1 cellular context compared by ENCODE assay signal in the genomic region with DNA sequence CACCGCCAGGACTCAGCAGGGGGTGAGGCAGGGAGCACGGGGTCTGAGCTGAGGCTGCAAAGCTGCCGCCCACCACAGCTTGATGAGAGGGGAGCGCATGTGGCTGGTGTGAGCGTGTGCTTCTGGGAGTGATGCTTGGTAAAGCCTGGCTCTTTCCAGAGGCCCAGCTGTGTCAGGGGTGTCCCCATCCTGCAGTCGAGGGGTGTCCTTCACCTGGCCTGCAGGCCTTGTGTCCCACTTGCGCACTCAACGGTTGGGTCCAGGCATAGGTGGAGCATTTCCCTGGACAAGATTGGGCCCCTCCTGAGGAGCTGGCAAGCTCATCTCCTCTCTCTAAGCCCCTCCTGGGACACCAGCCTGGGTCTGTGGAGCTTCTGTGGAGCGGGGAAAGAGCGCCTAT.
TF ChIP-seq lines count a peak whose summit lies in the region.

No MANE protein-coding gene starts in this region.

TF ChIP-seq in H1, 55 proteins besides CTCF, POLR2A, EP300 and RAD21:
- TF ChIP-seq, protein P1, sequence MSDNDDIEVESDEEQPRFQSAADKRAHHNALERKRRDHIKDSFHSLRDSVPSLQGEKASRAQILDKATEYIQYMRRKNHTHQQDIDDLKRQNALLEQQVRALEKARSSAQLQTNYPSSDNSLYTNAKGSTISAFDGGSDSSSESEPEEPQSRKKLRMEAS (IDR thresholded peaks at IDR 0.05): no peak
